10 cellular contexts compared by ENCODE assay signal in the genomic region with DNA sequence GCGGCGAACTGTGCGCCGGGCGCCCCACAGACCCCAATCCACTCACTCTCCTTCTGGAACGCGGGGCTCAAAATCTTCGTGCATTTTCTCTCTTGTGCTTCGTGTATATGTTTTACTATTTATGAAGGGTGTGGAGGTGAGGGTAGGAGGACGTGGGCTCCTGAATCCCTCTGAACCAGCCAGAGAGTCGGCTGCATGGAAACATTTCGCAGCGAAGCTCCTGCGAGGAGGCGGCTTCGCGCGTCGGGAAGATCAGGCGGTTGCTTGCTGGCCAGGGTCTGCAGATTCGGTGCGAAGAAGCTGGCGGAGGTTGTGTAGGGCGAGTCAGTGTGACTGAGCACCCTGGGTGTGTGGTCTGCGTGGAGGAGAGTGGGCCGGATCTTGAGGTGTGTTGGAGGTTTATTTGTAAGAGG. TPM values are rescaled to one million over a fixed set of nuclear protein-coding genes. Genes with fewer than 3 reads are reported as not detected.
DNase-seq lines count a peak whose midpoint lies in the region; ATAC-seq and TF ChIP-seq lines count a peak whose summit lies in the region.
"Had no signal": no experiment of that assay in that cellular context is flagged by ENCODE, and none has a peak within 500 bp of the region (broad histone marks: within the 10 kb centered on the region; RNA-seq: fewer than 3 reads in every experiment).

No MANE protein-coding gene starts in this region.

- TF ChIP-seq POLR2A in lower leg skin (IDR thresholded peaks at IDR 0.05): no peak

- H3K36me3 Mint-ChIP-seq in nephron (ENCODE audit: low read depth): peaks cover 11% of the 10 kb centered on the region
- H3K36me3 Mint-ChIP-seq in activated T-cell treated with anti-CD3 and anti-CD28 coated beads, Interleukin-2, amount 50 U/mL, for 4 hours (ENCODE audit: insufficient read depth): no peaks in the 10 kb centered on the region

- H3K27me3 Mint-ChIP-seq in nephron (ENCODE audit: low read depth): peaks cover 65% of the 10 kb centered on the region
- peaks cover 50% of the 10 kb centered on the region for H3K27me3 Mint-ChIP-seq in activated T-cell treated with anti-CD3 and anti-CD28 coated beads, Interleukin-2, amount 50 U/mL, for 4 hours (ENCODE audit: low read depth)

- H3K9me3 ChIP-seq in cardiac muscle cell (ENCODE audit: low read depth) (no peaks in the 10 kb centered on the region), ectodermal cell (ENCODE audit: control insufficient read depth, low read length) (no peaks in the 10 kb centered on the region), upper lobe of right lung (no peaks in the 10 kb centered on the region)
- H3K9me3 ChIP-seq: HAP-1 had no signal

- H3K9me3 Mint-ChIP-seq in nephron: no peaks in the 10 kb centered on the region
- no peaks in the 10 kb centered on the region for H3K9me3 Mint-ChIP-seq in activated T-cell treated with anti-CD3 and anti-CD28 coated beads, Interleukin-2, amount 50 U/mL, for 4 hours

- H3K27me3 ChIP-seq in cardiac muscle cell (peaks cover 71% of the 10 kb centered on the region), ectodermal cell (ENCODE audit: control insufficient read depth, insufficient read depth, low read length, poor library complexity, severe bottlenecking) (peaks cover 81% of the 10 kb centered on the region), upper lobe of right lung (peaks cover 35% of the 10 kb centered on the region)

- ATAC-seq in Right ventricle myocardium inferior: no peak
- ATAC-seq in upper lobe of right lung: no peak
- no peak for ATAC-seq in activated T-cell treated with anti-CD3 and anti-CD28 coated beads, Interleukin-2, amount 50 U/mL, for 4 hours

- peaks cover 43% of the 10 kb centered on the region for H3K4me1 Mint-ChIP-seq in nephron
- H3K4me1 Mint-ChIP-seq in activated T-cell treated with anti-CD3 and anti-CD28 coated beads, Interleukin-2, amount 50 U/mL, for 4 hours (ENCODE audit: low read depth): peaks cover 2% of the 10 kb centered on the region

- H3K36me3 ChIP-seq in cardiac muscle cell (no peaks in the 10 kb centered on the region), ectodermal cell (ENCODE audit: control insufficient read depth, insufficient read depth, low read length) (no peaks in the 10 kb centered on the region), upper lobe of right lung (no peaks in the 10 kb centered on the region)
- H3K36me3 ChIP-seq: HAP-1 had no signal

- H3K27ac Mint-ChIP-seq in nephron: peak overlapping the region; percentile 77 to 90 (median 84)

- H3K27ac ChIP-seq in cardiac muscle cell (no peak overlapping the region), ectodermal cell (ENCODE audit: insufficient read depth, low read depth, low read length, poor library complexity, severe bottlenecking) (no peak overlapping the region), upper lobe of right lung (no peak overlapping the region)

- H3K4me3 Mint-ChIP-seq in nephron: peak overlapping the region; percentile 93 to 98 (median 93)
- no peak overlapping the region for H3K4me3 Mint-ChIP-seq in activated T-cell treated with anti-CD3 and anti-CD28 coated beads, Interleukin-2, amount 50 U/mL, for 4 hours

- no peak for TF ChIP-seq CTCF in cardiac muscle cell (IDR thresholded peaks at IDR 0.05; ENCODE audit: low read depth, low read length)
- TF ChIP-seq CTCF in nephron (IDR thresholded peaks at IDR 0.05; ENCODE audit: unreplicated experiment in 3 of 3): no peak
- no peak for TF ChIP-seq CTCF in upper lobe of right lung (IDR thresholded peaks at IDR 0.05)
- no peak for TF ChIP-seq CTCF in lower leg skin (IDR thresholded peaks at IDR 0.05)

- 19 to 25% methylated on average over 26 of the region's 26 CpGs for WGBS in ectodermal cell, 2 experiments
- 1 to 5% methylated on average over 26 of the region's 26 CpGs for WGBS in lower leg skin, 2 donors

- intact Hi-C loops in Right ventricle myocardium inferior (cut with DNase I) (no loop called here), upper lobe of right lung (cut with DNase I) (no loop called here), lower leg skin (cut with DNase I; ENCODE audit: low total_unique reads) (no loop called here)

- DNase-seq in cardiac muscle cell (ENCODE audit: low read depth in 1 of 2, low spot score in 1 of 2): peak in 1 of 2 donors; percentile 61
- no peak for DNase-seq in Right ventricle myocardium inferior (ENCODE audit: missing footprints)
- no peak for DNase-seq in upper lobe of right lung
- DNase-seq in NCI-H187 (lab: John Stamatoyannopoulos, UW): no peak
- no peak for DNase-seq in activated T-cell treated with anti-CD3 and anti-CD28 coated beads, Interleukin-2, amount 50 U/mL, for 4 hours
- DNase-seq in lower leg skin (ENCODE audit: low spot score in 2 of 2): no peak
- DNase-seq: NCI-H2227 treated with DMSO at 0.1 percent for 48 hours had no signal

- H3K4me1 ChIP-seq in cardiac muscle cell (ENCODE audit: low read depth) (no peaks in the 10 kb centered on the region), ectodermal cell (ENCODE audit: control insufficient read depth, insufficient read depth, low read length) (no peaks in the 10 kb centered on the region), upper lobe of right lung (no peaks in the 10 kb centered on the region)
- H3K4me1 ChIP-seq: HAP-1 had no signal

- H3K4me3 ChIP-seq in cardiac muscle cell (peak overlapping the region; percentile 56), ectodermal cell (ENCODE audit: insufficient read depth, low read depth, low read length) (peak overlapping the region; percentile 51), upper lobe of right lung (peak overlapping the region; percentile 51), lower leg skin (ENCODE audit: low read depth, poor library complexity, severe bottlenecking) (no peak overlapping the region)

RNA-seq across cellular contexts. Expression of gene CNTN4, which starts 1.1 kb away (rescaled TPM):
- total RNA-seq in cardiac muscle cell (5.6 and 16.2 TPM in 2 replicates), Right ventricle myocardium inferior (2.5 TPM), upper lobe of right lung (11.3 TPM), lower leg skin (1 to 10 TPM; 1.8 to 6.1 (median 2.6) TPM)
- polyA plus RNA-seq in cardiac muscle cell: 3.9 and 7.9 TPM in 2 replicates
- 3.1 TPM for polyA plus RNA-seq in ectodermal cell (2013, experiment 1 of 4)
- 3.3 TPM for polyA plus RNA-seq in ectodermal cell (2013, experiment 2 of 4)
- polyA plus RNA-seq in ectodermal cell (2013, experiment 3 of 4): 4.6 TPM
- polyA plus RNA-seq in ectodermal cell (2013, experiment 4 of 4): 4.5 TPM
- total RNA-seq in activated T-cell treated with anti-CD3 and anti-CD28 coated beads, Interleukin-2, amount 50 U/mL, for 4 hours: not detected
